In the genomic region with DNA sequence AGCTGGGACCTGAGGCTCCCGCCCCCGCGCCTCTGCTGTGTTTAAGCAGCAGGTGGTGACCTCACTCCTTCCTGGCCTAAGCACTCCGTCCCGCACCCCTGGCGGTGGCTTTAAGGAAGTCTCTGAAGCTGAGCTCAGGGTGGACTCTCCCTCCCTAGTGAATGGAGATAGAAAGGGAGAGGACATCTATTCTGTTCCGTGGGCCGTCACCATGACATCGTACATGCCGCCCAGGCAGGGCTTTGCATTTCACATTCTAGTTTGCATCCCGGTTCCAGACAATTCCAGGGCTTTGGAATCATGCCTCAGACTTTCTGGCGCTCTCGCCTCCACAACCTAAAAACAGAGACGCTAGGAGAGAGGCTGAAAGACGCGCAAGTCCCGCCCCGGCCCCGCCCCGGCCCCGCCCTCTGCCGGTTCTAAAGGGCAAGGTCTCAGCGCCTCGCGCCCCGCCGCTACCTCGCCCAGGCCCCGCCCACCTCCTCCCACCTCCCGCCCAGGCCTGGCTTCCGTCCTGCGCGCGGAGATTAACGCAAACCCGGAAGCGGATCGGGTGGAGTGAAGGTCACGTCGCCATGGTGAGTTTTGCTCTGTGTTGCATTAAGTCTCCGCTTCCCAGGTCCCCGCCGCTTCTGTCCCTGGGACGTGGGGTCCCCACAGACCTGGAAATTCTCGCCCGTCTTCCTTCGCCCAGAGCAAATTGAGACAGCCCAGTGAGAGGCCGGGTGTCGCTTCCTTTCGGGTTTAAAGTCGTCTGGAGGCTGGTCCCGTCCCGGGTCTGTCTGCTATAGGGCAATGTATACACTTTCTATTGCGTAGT, we compare ENCODE assay signal across 8 cellular contexts. TPM values are rescaled to one million over a fixed set of nuclear protein-coding genes. Genes with fewer than 3 reads are reported as not detected.
A peak's percentile ranks its signal among the peaks of the same experiment; 100 is the strongest.
DNase-seq lines count a peak whose midpoint lies in the region; ATAC-seq and TF ChIP-seq lines count a peak whose summit lies in the region.

A gene (plus strand): TSS at position 535 of the 820 bp plus-strand sequence. CDS start 15,617 bp downstream, outside the sequence.

- H3K9me3 Mint-ChIP-seq in activated CD4-positive, alpha-beta T cell treated with anti-CD3 and anti-CD28 coated beads, Interleukin-2, amount 10 ng/mL, durations not matched to agents 24 days and 14 days: peaks cover 1% of the 10 kb centered on the region

- no peaks in the 10 kb centered on the region for H3K9me3 ChIP-seq in colonic mucosa

- peak within 1 kb of the TSS; percentile 62 for H3K4me3 ChIP-seq in colonic mucosa

- peak within 1 kb of the TSS; percentile 97 for H3K4me3 Mint-ChIP-seq in activated CD4-positive, alpha-beta T cell treated with anti-CD3 and anti-CD28 coated beads, Interleukin-2, amount 10 ng/mL, durations not matched to agents 24 days and 14 days

- H3K27ac ChIP-seq in colonic mucosa: peak within 1 kb of the TSS; percentile 86

- no peaks in the 10 kb centered on the region for H3K4me1 ChIP-seq in colonic mucosa

- H3K4me1 Mint-ChIP-seq in activated CD4-positive, alpha-beta T cell treated with anti-CD3 and anti-CD28 coated beads, Interleukin-2, amount 10 ng/mL, durations not matched to agents 24 days and 14 days: peaks cover 22% of the 10 kb centered on the region

- no peaks in the 10 kb centered on the region for H3K36me3 ChIP-seq in colonic mucosa

- peak; percentile 62 for TF ChIP-seq CTCF in colonic mucosa (IDR thresholded peaks at IDR 0.05)

- intact Hi-C loops in activated CD4-positive, alpha-beta T cell treated with anti-CD3 and anti-CD28 coated beads, Interleukin-2, amount 10 ng/mL, durations not matched to agents 24 days and 14 days (cut with micrococcal nuclease): loop anchor here (1.0 to 10.0 kb wide), 12 partner anchors 8 to 995 kb away; a partner anchor contains a TSS
- intact Hi-C loops in colonic mucosa (cut with DNase I): no loop called here

- ATAC-seq in GM19043 (IDR thresholded peaks at IDR 0.05; ENCODE audit: low read depth, unreplicated experiment) (peak; percentile 87), HG03378 (IDR thresholded peaks at IDR 0.05; ENCODE audit: unreplicated experiment) (peak; percentile 76)

- H3K27ac Mint-ChIP-seq in activated CD4-positive, alpha-beta T cell treated with anti-CD3 and anti-CD28 coated beads, Interleukin-2, amount 10 ng/mL, durations not matched to agents 24 days and 14 days: peak within 1 kb of the TSS; percentile 98

- no peaks in the 10 kb centered on the region for H3K27me3 Mint-ChIP-seq in activated CD4-positive, alpha-beta T cell treated with anti-CD3 and anti-CD28 coated beads, Interleukin-2, amount 10 ng/mL, durations not matched to agents 24 days and 14 days

- DNase-seq in Ammon's horn (ENCODE audit: low spot score) (peak; percentile 91), NCI-H524 (lab: John Stamatoyannopoulos, UW) (peak; percentile 75 to 87), colonic mucosa (peak; percentile 99), left kidney (ENCODE audit: low read depth, low spot score) (peak; percentile 97)
- peak; percentile 96 for DNase-seq in activated CD4-positive, alpha-beta T cell treated with anti-CD3 and anti-CD28 coated beads, Interleukin-2, amount 10 ng/mL, durations not matched to agents 24 days and 14 days
- peak; percentile 96 for DNase-seq in stimulated activated CD4-positive, alpha-beta T cell treated with anti-CD3 and anti-CD28 coated beads, Interleukin-1b, Interleukin-23, amount 100 ng/mL, for 48 hours

- H3K36me3 Mint-ChIP-seq in activated CD4-positive, alpha-beta T cell treated with anti-CD3 and anti-CD28 coated beads, Interleukin-2, amount 10 ng/mL, durations not matched to agents 24 days and 14 days (ENCODE audit: low read depth): peaks cover 36% of the 10 kb centered on the region

- H3K27me3 ChIP-seq in colonic mucosa: no peaks in the 10 kb centered on the region

- H3K9ac ChIP-seq in colonic mucosa (ENCODE audit: low read depth in 2 of 2, low read length in 2 of 2): peak within 1 kb of the TSS; percentile 90 to 91

RNA-seq across cellular contexts. Expression of the gene that starts here (rescaled TPM):
- total RNA-seq in activated CD4-positive, alpha-beta T cell treated with anti-CD3 and anti-CD28 coated beads, Interleukin-2, amount 10 ng/mL, durations not matched to agents 24 days and 14 days: 21.2 and 21.6 TPM in 2 replicates
- total RNA-seq in colonic mucosa: 10 to 100 TPM; 27.9 to 28.7 TPM

Comparison
In these comparisons a context has a peak if more than half of its experiments do, and no peak if none do; other contexts are left out.
1. Peak in every context shown above with its lines: DNase-seq, ATAC-seq, H3K4me3 ChIP-seq and H3K27ac ChIP-seq.